Comparison of ENCODE assay signal across 29 cellular contexts in the genomic region with DNA sequence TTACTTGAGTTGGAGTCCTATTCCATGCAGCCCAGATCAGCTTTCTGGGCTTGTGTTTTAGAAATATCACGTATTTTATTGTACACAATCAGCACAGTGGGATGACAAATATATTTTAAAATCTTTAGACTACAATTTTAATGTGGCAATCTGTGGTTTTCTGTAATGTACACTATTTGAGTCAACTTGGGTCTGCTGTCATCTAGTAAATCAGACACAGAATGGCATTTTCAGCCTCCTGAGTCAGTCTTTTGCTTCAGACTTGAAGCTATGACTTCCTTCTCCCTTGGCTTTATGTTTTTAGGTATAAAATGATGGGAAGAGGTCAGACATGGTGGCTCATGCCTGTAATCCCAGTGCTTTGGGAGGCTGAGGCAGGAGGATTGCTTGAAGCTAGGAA.
A peak's percentile ranks its signal among the peaks of the same experiment; 100 is the strongest.
DNase-seq lines count a peak whose midpoint lies in the region; TF ChIP-seq lines count a peak whose summit lies in the region.
"Had no signal": no experiment of that assay in that cellular context is flagged by ENCODE, and none has a peak within 500 bp of the region (broad histone marks: within the 10 kb centered on the region; RNA-seq: fewer than 3 reads in every experiment).

No MANE protein-coding gene starts in this region.

- peaks cover 1% of the 10 kb centered on the region for H3K27me3 Mint-ChIP-seq in HFFc6 (ENCODE audit: insufficient read depth)
- H3K27me3 Mint-ChIP-seq: activated CD4-positive, alpha-beta memory T cell treated with anti-CD3 and anti-CD28 coated beads for 36 hours had no signal

- no peak overlapping the region for H3K27ac Mint-ChIP-seq in HFFc6
- H3K27ac Mint-ChIP-seq: activated CD4-positive, alpha-beta memory T cell treated with anti-CD3 and anti-CD28 coated beads for 36 hours; endodermal cell; naive thymus-derived CD4-positive, alpha-beta T cell had no signal

- in situ Hi-C loops in astrocyte of the spinal cord (cut with HindIII; ENCODE audit: low sequenced_read_pairs) = no loop called here

- no peak for TF ChIP-seq CTCF in AG09309 (IDR thresholded peaks at IDR 0.05; ENCODE audit: control insufficient read depth, insufficient read depth, low read depth, low read length, missing control alignments)
- no peak for TF ChIP-seq CTCF in HFFc6 (IDR thresholded peaks at IDR 0.05)
- no peak for TF ChIP-seq CTCF in astrocyte of the spinal cord (IDR thresholded peaks at IDR 0.05; ENCODE audit: low read depth, low read length)

- H3K4me3 ChIP-seq in AG09309 (ENCODE audit: control insufficient read depth, low read depth, low read length) (no peak overlapping the region), astrocyte of the spinal cord (ENCODE audit: low read depth, low read length) (no peak overlapping the region)
- H3K4me3 ChIP-seq: BLaER1, esophagus squamous epithelium, GM12878, SJSA1, skin epidermis, stomach, thyroid gland had no signal

- H3K4me3 Mint-ChIP-seq in HFFc6 = no peak overlapping the region
- H3K4me3 Mint-ChIP-seq: activated CD4-positive, alpha-beta memory T cell treated with anti-CD3 and anti-CD28 coated beads for 36 hours; endodermal cell; naive thymus-derived CD4-positive, alpha-beta T cell had no signal

- peaks cover 38% of the 10 kb centered on the region for H3K4me1 Mint-ChIP-seq in HFFc6 (ENCODE audit: low read depth)

- DNase-seq in AG09309 (ENCODE audit: low read depth) (peak; percentile 35), HFFc6 (peak; percentile 68), astrocyte of the spinal cord (ENCODE audit: low read depth, low spot score) (peak; percentile 45), iris pigment epithelial cell (ENCODE audit: low read depth) (peak; percentile 49), activated gamma-delta T cell treated with Interleukin-2 at 50 U/mL for 16 hours (no peak), CD1c-positive myeloid dendritic cell (ENCODE audit: extremely low spot score) (no peak), MV-4-11 (lab: John Stamatoyannopoulos, UW) (no peak)
- DNase-seq in stimulated activated CD4-positive, alpha-beta T cell treated with anti-CD3 and anti-CD28 coated beads, Interleukin-15, amount 100 ng/mL, for 24 hours = no peak
- DNase-seq: activated CD4-positive, alpha-beta memory T cell treated with anti-CD3 and anti-CD28 coated beads for 36 hours; activated CD8-positive, alpha-beta memory T cell treated with anti-CD3 and anti-CD28 coated beads, Interleukin-2, amount 50 U/mL, for 48 hours; activated naive CD4-positive, alpha-beta T cell treated with anti-CD3 and anti-CD28 coated beads, Interleukin-2, amount 50 U/mL, for 16 hours; endodermal cell; esophagus squamous epithelium; glutamatergic neuron; islet precursor cell; midbrain; naive thymus-derived CD4-positive, alpha-beta T cell; NCI-H1105; NCI-H187 treated with DMSO at 0.1 percent for 48 hours; NCI-H2171 treated with DMSO at 0.1 percent for 48 hours; NCI-H510A treated with DMSO at 0.1 percent for 48 hours; stimulated activated CD4-positive, alpha-beta T cell treated with anti-CD3 and anti-CD28 coated beads, Interleukin-1b, Interleukin-23, amount 100 ng/mL, for 48 hours; stimulated activated CD8-positive, alpha-beta memory T cell treated with anti-CD3 and anti-CD28 coated beads, Interleukin-4, amount 100 ng/mL, for 48 hours; stomach; thyroid gland had no signal

- no peaks in the 10 kb centered on the region for H3K36me3 Mint-ChIP-seq in HFFc6 (ENCODE audit: low read depth)
- H3K36me3 Mint-ChIP-seq: activated CD4-positive, alpha-beta memory T cell treated with anti-CD3 and anti-CD28 coated beads for 36 hours had no signal

- no peaks in the 10 kb centered on the region for H3K9me3 Mint-ChIP-seq in HFFc6
- H3K9me3 Mint-ChIP-seq: activated CD4-positive, alpha-beta memory T cell treated with anti-CD3 and anti-CD28 coated beads for 36 hours; endodermal cell had no signal

Comparison
In these comparisons a context has a peak if more than half of its experiments do, and no peak if none do; other contexts are left out.
1. DNase-seq: peak in AG09309 (single experiment), HFFc6 (single experiment), astrocyte of the spinal cord (single experiment) and iris pigment epithelial cell (single experiment); none in stimulated activated CD4-positive, alpha-beta T cell treated with anti-CD3 and anti-CD28 coated beads, Interleukin-15, amount 100 ng/mL, for 24 hours (single experiment), activated gamma-delta T cell treated with Interleukin-2 at 50 U/mL for 16 hours (single experiment), CD1c-positive myeloid dendritic cell (single experiment) and MV-4-11 (single experiment).